1 cellular context compared by ENCODE assay signal in the genomic region with DNA sequence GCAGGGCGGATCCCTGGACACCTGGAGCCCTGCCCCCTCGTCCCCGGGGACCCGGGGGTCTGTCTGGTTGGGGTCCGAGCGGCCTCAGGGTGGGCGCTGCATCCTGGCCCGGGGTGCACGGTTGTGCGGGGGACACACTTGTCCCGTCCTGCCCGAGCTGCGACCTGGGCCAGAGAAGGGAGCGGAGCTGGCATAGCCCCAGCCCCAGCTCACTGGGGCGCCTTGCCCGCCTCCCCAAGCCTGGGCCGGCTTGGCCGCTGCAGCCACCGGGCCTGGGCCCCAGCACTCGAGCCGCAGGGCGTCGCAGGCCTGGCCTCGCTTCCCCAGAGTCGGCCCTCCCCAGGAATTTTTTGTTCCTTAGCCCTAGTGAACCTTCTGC.
TF ChIP-seq lines count a peak whose summit lies in the region.

No MANE protein-coding gene starts in this region.

TF ChIP-seq in A549, 52 proteins besides CTCF, POLR2A, EP300 and RAD21 (continued from another document):
- TF ChIP-seq, protein P1, sequence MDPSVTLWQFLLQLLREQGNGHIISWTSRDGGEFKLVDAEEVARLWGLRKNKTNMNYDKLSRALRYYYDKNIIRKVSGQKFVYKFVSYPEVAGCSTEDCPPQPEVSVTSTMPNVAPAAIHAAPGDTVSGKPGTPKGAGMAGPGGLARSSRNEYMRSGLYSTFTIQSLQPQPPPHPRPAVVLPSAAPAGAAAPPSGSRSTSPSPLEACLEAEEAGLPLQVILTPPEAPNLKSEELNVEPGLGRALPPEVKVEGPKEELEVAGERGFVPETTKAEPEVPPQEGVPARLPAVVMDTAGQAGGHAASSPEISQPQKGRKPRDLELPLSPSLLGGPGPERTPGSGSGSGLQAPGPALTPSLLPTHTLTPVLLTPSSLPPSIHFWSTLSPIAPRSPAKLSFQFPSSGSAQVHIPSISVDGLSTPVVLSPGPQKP (IDR thresholded peaks at IDR 0.05; ENCODE audit: low read depth, low read length) = no peak
- TF ChIP-seq MAZ (IDR thresholded peaks at IDR 0.05; ENCODE audit: borderline replicate concordance, low read depth, low read length) (no peak), NFE2L2 (conservative IDR thresholded peaks at IDR 0.05; ENCODE audit: low read length) (no peak), RCOR1 (IDR thresholded peaks at IDR 0.05; ENCODE audit: low read depth, low read length) (no peak), MYC (IDR thresholded peaks at IDR 0.05; ENCODE audit: borderline replicate concordance, low read length) (no peak), NR3C1 (IDR thresholded peaks at IDR 0.05) (no peak), POLR2AphosphoS2 (conservative IDR thresholded peaks at IDR 0.05; ENCODE audit: low read length) (no peak), CBX2 (IDR thresholded peaks at IDR 0.05; ENCODE audit: borderline replicate concordance, low read depth) (no peak), CHD4 (IDR thresholded peaks at IDR 0.05; ENCODE audit: borderline replicate concordance) (no peak)
- TF ChIP-seq, protein P2, sequence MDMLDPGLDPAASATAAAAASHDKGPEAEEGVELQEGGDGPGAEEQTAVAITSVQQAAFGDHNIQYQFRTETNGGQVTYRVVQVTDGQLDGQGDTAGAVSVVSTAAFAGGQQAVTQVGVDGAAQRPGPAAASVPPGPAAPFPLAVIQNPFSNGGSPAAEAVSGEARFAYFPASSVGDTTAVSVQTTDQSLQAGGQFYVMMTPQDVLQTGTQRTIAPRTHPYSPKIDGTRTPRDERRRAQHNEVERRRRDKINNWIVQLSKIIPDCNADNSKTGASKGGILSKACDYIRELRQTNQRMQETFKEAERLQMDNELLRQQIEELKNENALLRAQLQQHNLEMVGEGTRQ (IDR thresholded peaks at IDR 0.05) = no peak
- TF ChIP-seq, protein P3, sequence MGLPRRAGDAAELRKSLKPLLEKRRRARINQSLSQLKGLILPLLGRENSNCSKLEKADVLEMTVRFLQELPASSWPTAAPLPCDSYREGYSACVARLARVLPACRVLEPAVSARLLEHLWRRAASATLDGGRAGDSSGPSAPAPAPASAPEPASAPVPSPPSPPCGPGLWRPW (IDR thresholded peaks at IDR 0.05) = no peak
